Comparison of ENCODE assay signal across 1 cellular context in the genomic region with DNA sequence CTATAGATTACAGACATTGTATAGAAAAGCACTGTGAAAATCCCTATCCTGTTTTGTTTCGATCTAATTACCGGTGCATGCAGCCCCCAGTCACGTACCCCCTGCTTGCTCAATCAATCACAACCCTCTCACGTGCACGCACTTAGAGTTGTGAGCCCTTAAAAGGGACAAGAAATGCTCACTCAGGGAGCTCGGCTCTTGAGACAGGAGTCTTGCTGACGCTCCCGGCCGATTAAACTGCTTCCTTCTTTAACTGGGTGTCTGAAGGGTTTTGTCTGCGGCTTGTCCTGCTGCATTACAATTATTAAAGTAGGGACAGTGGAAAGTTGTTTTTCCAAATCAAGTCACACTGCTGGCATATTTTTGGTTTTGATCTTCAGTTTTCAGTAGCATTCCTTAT.
TF ChIP-seq lines count a peak whose summit lies in the region.

No MANE protein-coding gene starts in this region.

TF ChIP-seq in SK-N-SH, 30 proteins besides CTCF, POLR2A, EP300 and RAD21:
- TF ChIP-seq YY1 (IDR thresholded peaks at IDR 0.05; ENCODE audit: low read depth) (no peak), ELF1 (IDR thresholded peaks at IDR 0.05) (no peak), SIN3A (IDR thresholded peaks at IDR 0.05; ENCODE audit: borderline replicate concordance, low read depth, low read length) (no peak), FOSL2 (IDR thresholded peaks at IDR 0.05; ENCODE audit: borderline replicate concordance, low read depth) (no peak), TAF1 (IDR thresholded peaks at IDR 0.05; ENCODE audit: borderline replicate concordance, low read depth, low read length) (no peak), RXRA (IDR thresholded peaks at IDR 0.05; ENCODE audit: borderline replicate concordance, low read depth) (no peak), JUND (IDR thresholded peaks at IDR 0.05) (no peak), SMC3 (IDR thresholded peaks at IDR 0.05; ENCODE audit: low read depth, low read length) (no peak), NFIC (IDR thresholded peaks at IDR 0.05; ENCODE audit: borderline replicate concordance) (no peak), POLR2AphosphoS5 (IDR thresholded peaks at IDR 0.05; ENCODE audit: low read depth, low read length) (no peak), TCF12 (IDR thresholded peaks at IDR 0.05) (no peak), TEAD4 (IDR thresholded peaks at IDR 0.05; ENCODE audit: borderline replicate concordance, insufficient read depth) (no peak)
- TF ChIP-seq, protein P1, sequence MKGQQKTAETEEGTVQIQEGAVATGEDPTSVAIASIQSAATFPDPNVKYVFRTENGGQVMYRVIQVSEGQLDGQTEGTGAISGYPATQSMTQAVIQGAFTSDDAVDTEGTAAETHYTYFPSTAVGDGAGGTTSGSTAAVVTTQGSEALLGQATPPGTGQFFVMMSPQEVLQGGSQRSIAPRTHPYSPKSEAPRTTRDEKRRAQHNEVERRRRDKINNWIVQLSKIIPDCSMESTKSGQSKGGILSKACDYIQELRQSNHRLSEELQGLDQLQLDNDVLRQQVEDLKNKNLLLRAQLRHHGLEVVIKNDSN (IDR thresholded peaks at IDR 0.05; ENCODE audit: borderline replicate concordance, low read depth): no peak
- TF ChIP-seq, protein P2, sequence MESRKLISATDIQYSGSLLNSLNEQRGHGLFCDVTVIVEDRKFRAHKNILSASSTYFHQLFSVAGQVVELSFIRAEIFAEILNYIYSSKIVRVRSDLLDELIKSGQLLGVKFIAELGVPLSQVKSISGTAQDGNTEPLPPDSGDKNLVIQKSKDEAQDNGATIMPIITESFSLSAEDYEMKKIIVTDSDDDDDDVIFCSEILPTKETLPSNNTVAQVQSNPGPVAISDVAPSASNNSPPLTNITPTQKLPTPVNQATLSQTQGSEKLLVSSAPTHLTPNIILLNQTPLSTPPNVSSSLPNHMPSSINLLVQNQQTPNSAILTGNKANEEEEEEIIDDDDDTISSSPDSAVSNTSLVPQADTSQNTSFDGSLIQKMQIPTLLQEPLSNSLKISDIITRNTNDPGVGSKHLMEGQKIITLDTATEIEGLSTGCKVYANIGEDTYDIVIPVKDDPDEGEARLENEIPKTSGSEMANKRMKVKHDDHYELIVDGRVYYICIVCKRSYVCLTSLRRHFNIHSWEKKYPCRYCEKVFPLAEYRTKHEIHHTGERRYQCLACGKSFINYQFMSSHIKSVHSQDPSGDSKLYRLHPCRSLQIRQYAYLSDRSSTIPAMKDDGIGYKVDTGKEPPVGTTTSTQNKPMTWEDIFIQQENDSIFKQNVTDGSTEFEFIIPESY (IDR thresholded peaks at IDR 0.05; ENCODE audit: borderline replicate concordance, low read depth): no peak
- TF ChIP-seq, protein P3, sequence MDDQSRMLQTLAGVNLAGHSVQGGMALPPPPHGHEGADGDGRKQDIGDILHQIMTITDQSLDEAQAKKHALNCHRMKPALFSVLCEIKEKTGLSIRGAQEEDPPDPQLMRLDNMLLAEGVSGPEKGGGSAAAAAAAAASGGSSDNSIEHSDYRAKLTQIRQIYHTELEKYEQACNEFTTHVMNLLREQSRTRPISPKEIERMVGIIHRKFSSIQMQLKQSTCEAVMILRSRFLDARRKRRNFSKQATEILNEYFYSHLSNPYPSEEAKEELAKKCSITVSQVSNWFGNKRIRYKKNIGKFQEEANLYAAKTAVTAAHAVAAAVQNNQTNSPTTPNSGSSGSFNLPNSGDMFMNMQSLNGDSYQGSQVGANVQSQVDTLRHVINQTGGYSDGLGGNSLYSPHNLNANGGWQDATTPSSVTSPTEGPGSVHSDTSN (IDR thresholded peaks at IDR 0.05): no peak
- TF ChIP-seq, protein P4, sequence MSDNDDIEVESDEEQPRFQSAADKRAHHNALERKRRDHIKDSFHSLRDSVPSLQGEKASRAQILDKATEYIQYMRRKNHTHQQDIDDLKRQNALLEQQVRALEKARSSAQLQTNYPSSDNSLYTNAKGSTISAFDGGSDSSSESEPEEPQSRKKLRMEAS (IDR thresholded peaks at IDR 0.05; ENCODE audit: low read depth): no peak
- TF ChIP-seq, protein P5, sequence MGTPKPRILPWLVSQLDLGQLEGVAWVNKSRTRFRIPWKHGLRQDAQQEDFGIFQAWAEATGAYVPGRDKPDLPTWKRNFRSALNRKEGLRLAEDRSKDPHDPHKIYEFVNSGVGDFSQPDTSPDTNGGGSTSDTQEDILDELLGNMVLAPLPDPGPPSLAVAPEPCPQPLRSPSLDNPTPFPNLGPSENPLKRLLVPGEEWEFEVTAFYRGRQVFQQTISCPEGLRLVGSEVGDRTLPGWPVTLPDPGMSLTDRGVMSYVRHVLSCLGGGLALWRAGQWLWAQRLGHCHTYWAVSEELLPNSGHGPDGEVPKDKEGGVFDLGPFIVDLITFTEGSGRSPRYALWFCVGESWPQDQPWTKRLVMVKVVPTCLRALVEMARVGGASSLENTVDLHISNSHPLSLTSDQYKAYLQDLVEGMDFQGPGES (IDR thresholded peaks at IDR 0.05; ENCODE audit: low read depth, low read length): no peak
